In genomic region chr17:8618825-8619224, GRCh38 we compare ENCODE assay signal across 24 cellular contexts.
"Had no signal": no experiment of that assay in that cellular context is flagged by ENCODE, and none has a peak within 500 bp of the region (broad histone marks: within the 10 kb centered on the region; RNA-seq: fewer than 3 reads in every experiment).

No MANE protein-coding gene starts in this region.

- H3K9me3 ChIP-seq: SJCRH30 had no signal

- ATAC-seq: activated CD4-positive, CD25-positive, alpha-beta regulatory T cell treated with anti-CD3 and anti-CD28 coated beads, Interleukin-2, amount 50 U/mL, for 24 hours; activated CD8-positive, alpha-beta T cell treated with anti-CD3 and anti-CD28 coated beads for 36 hours; activated T-cell treated with anti-CD3 and anti-CD28 coated beads, Interleukin-2, amount 50 U/mL, for 72 hours; Panc1; Right ventricle myocardium inferior had no signal

- H3K4me3 ChIP-seq: cardiac muscle cell, SJCRH30 had no signal

- DNase-seq: activated CD4-positive, alpha-beta T cell treated with anti-CD3 and anti-CD28 coated beads for 4 hours; activated CD8-positive, alpha-beta memory T cell treated with anti-CD3 and anti-CD28 coated beads, Interleukin-2, amount 50 U/mL, for 4 hours; activated CD8-positive, alpha-beta T cell treated with anti-CD3 and anti-CD28 coated beads for 36 hours; activated gamma-delta T cell treated with Interleukin-2 at 50 U/mL for 16 hours; activated naive CD4-positive, alpha-beta T cell treated with anti-CD3 and anti-CD28 coated beads, Interleukin-2, amount 10 ng/mL, durations not matched to agents 7 days and 5 days; activated naive CD8-positive, alpha-beta T cell treated with anti-CD3 and anti-CD28 coated beads for 36 hours; activated T-cell treated with anti-CD3 and anti-CD28 coated beads, Interleukin-2, amount 50 U/mL, for 72 hours; KBM-7; MV-4-11; NCI-H1092 treated with DMSO at 0.1 percent for 48 hours; NCI-H1436; NCI-H1694 treated with DMSO at 0.1 percent for 48 hours; NCI-H2029 treated with DMSO at 0.1 percent for 48 hours; NCI-H345; NCI-H510A; NCI-H69; NK-92 treated with Interleukin-12 subunit alpha and Interleukin-12 subunit beta, amount 100 ng/mL, for 24 hours; OCI-M1; RPMI8226; SJCRH30 had no signal

- H3K27me3 ChIP-seq: cardiac muscle cell, SJCRH30 had no signal

- H3K27ac ChIP-seq: cardiac muscle cell, SJCRH30 had no signal
